ENCODE assay signal across 8 cellular contexts in genomic region chr14:35402323-35403084, GRCh38. TPM values are rescaled to one million over a fixed set of nuclear protein-coding genes. Genes with fewer than 3 reads are reported as not detected.
DNase-seq lines count a peak whose midpoint lies in the region; ATAC-seq and TF ChIP-seq lines count a peak whose summit lies in the region.

No MANE protein-coding gene starts in this region.

- dilution Hi-C loops in IMR-90 (cut with HindIII; ENCODE audit: low sequenced_read_pairs, unreplicated experiment), result no loop called here

- ATAC-seq in IMR-90 (ENCODE audit: low read depth), result no peak
- ATAC-seq in GM21515 (IDR thresholded peaks at IDR 0.05; ENCODE audit: unreplicated experiment), result no peak
- no peak for ATAC-seq in GM18868 (IDR thresholded peaks at IDR 0.05; ENCODE audit: unreplicated experiment)

- peaks cover 33% of the 10 kb centered on the region for H4K20me1 ChIP-seq in IMR-90 (ENCODE audit: insufficient read depth, low read length)

- H3K36me3 ChIP-seq in IMR-90 (ENCODE audit: control insufficient read depth, insufficient read depth, low read length), result peaks cover 27% of the 10 kb centered on the region
- peaks cover 25% of the 10 kb centered on the region for H3K36me3 ChIP-seq in iPS-15b (ENCODE audit: control insufficient read depth, insufficient read depth, low read length)

- H4K5ac ChIP-seq in IMR-90 (ENCODE audit: low read depth, low read length), result peak overlapping the region; percentile 73; the same call in 1 of the 2 replicates

- no peak for TF ChIP-seq RAD21 in IMR-90 (IDR thresholded peaks at IDR 0.05; ENCODE audit: low read length)

- H2BK15ac ChIP-seq in IMR-90 (ENCODE audit: low read depth, low read length), result peak overlapping the region; percentile 90; the same call in 2 of the 3 replicates

- peak overlapping the region; percentile 89; the same call in 1 of the 2 replicates for H4K91ac ChIP-seq in IMR-90 (ENCODE audit: insufficient read depth, low read depth, low read length)

- peak overlapping the region; percentile 75 for H2AK9ac ChIP-seq in IMR-90 (replicated peaks; ENCODE audit: low read depth, low read length, poor library complexity)

- peak overlapping the region; percentile 98 for H3K4ac ChIP-seq in IMR-90 (ENCODE audit: low read depth, low read length)

- H3K56ac ChIP-seq in IMR-90 (ENCODE audit: extremely low read depth, insufficient read depth, low read length), result peak overlapping the region; percentile 34

- H4K8ac ChIP-seq in IMR-90 (ENCODE audit: low read depth in 2 of 2, low read length in 2 of 2), result peak overlapping the region; percentile 74 to 83; a peak in 3 of 4 replicates

- H3K18ac ChIP-seq in IMR-90 (ENCODE audit: low read depth, low read length), result peak overlapping the region; percentile 55

- CTCF ChIA-PET in IMR-90 (lab: Yijun Ruan, JAX), result interaction anchor here (0.6 to 1.8 kb wide), 2 partner anchors 90 to 187 kb away, joined by 3 to 5 read pairs; no protein-coding TSS in a partner anchor

- WGBS in IMR-90 (ENCODE audit: extremely low coverage in 2 of 2, insufficient read length in 1 of 2), 2 experiments, result 22% methylated on average over 5 of the region's 13 CpGs; no CpG with 5 or more reads in 1 of the 2 experiments

- H2BK5ac ChIP-seq in IMR-90 (ENCODE audit: low read depth, low read length, poor library complexity, severe bottlenecking), result peak overlapping the region; percentile 88

- H2AK5ac ChIP-seq in IMR-90 (ENCODE audit: low read depth, low read length), result peak overlapping the region; percentile 97

- POLR2A ChIA-PET in IMR-90 (lab: Charles Lee; ENCODE audit: unreplicated experiment), result interaction anchor here (0.7 to 1.5 kb wide), 2 partner anchors 9 to 176 kb away, joined by 4 to 7 read pairs; no protein-coding TSS in a partner anchor

- H2BK120ac ChIP-seq in IMR-90 (ENCODE audit: low read depth, low read length), result peak overlapping the region; percentile 74

- DNase-seq in IMR-90, result peak; percentile 56
- peak; percentile 50 for DNase-seq in activated naive CD4-positive, alpha-beta T cell treated with Interleukin-2 at 50 U/mL for 16 hours
- peak; percentile 19 for DNase-seq in stimulated activated CD4-positive, alpha-beta T cell treated with anti-CD3 and anti-CD28 coated beads, Interleukin-2, amount 100 ng/mL, for 4 hours (ENCODE audit: low read depth)
- DNase-seq in COLO829 (ENCODE audit: low spot score), result no peak
- DNase-seq in NOMO-1 (lab: John Stamatoyannopoulos, UW; ENCODE audit: unreplicated experiment in 2 of 2), result no peak

- peaks cover 35 to 52% of the 10 kb centered on the region in 2 experiments for H3K79me1 ChIP-seq in IMR-90 (ENCODE audit: low read depth in 1 of 2, low read length in 2 of 2)

- H3K27me3 ChIP-seq in IMR-90 (ENCODE audit: control insufficient read depth, insufficient read depth, low read length) (no peaks in the 10 kb centered on the region), iPS-15b (ENCODE audit: control insufficient read depth, insufficient read depth, low read length) (no peaks in the 10 kb centered on the region)

- no peak for TF ChIP-seq CTCF in IMR-90 (conservative IDR thresholded peaks at IDR 0.05; ENCODE audit: low read depth, low read length)

- H3K9me1 ChIP-seq in IMR-90 (ENCODE audit: insufficient read depth, low read length), result peaks cover 21% of the 10 kb centered on the region

- no peak for TF ChIP-seq POLR2A in IMR-90 (IDR thresholded peaks at IDR 0.05; ENCODE audit: low read depth, low read length)

- H3K9me3 ChIP-seq in IMR-90 (ENCODE audit: control insufficient read depth, insufficient read depth, low read length), result no peaks in the 10 kb centered on the region
- H3K9me3 ChIP-seq in iPS-15b (ENCODE audit: control insufficient read depth, insufficient read depth, low read length), result no peaks in the 10 kb centered on the region

- H3K27ac ChIP-seq in IMR-90 (ENCODE audit: insufficient read depth, low read length), result peak overlapping the region; percentile 94

- H3K4me2 ChIP-seq in IMR-90 (ENCODE audit: low read depth, low read length), result peak overlapping the region; percentile 84

- peak overlapping the region; percentile 54 for H2AFZ ChIP-seq in IMR-90 (replicated peaks; ENCODE audit: low read length, poor library complexity)

- H3K23ac ChIP-seq in IMR-90 (ENCODE audit: low read depth, low read length), result peak overlapping the region; percentile 94

- peak overlapping the region; percentile 98 for H3K14ac ChIP-seq in IMR-90 (replicated peaks; ENCODE audit: low read depth, low read length)

- peak overlapping the region; percentile 89 for H3K9ac ChIP-seq in IMR-90 (ENCODE audit: low read depth, low read length)
- no peak overlapping the region for H3K9ac ChIP-seq in iPS-15b (ENCODE audit: low read depth, low read length)

- H2BK20ac ChIP-seq in IMR-90 (ENCODE audit: low read depth, low read length), result no peak overlapping the region

- intact Hi-C loops in IMR-90 (cut with micrococcal nuclease), result loop anchor here (1.0 to 5.0 kb wide), 3 partner anchors 17 to 95 kb away; no protein-coding TSS in a partner anchor

- H3K4me1 ChIP-seq in IMR-90 (ENCODE audit: control insufficient read depth, insufficient read depth, low read length) (peaks cover 15% of the 10 kb centered on the region), iPS-15b (ENCODE audit: control insufficient read depth, insufficient read depth, low read length) (peaks cover 22% of the 10 kb centered on the region)

- BruUV-seq in IMR-90 (replicated peaks; lab: Mats Ljungman, UMichigan), result TSS peak; percentile 59

- H3K4me3 ChIP-seq in IMR-90 (ENCODE audit: insufficient read depth, low read depth, low read length) (peak overlapping the region; percentile 58), iPS-15b (ENCODE audit: low read depth, low read length) (peak overlapping the region; percentile 63)

- in situ Hi-C loops in IMR-90 (cut with MboI; ENCODE audit: low sequenced_read_pairs), result loop anchor here (10.0 to 25.0 kb wide), 2 partner anchors 108 to 740 kb away; partner anchors contain the start of gene PSMA6

TF ChIP-seq in IMR-90, 13 proteins besides CTCF, POLR2A, EP300 and RAD21:
- 0 out of 2 replicates have a peak, but pooled peaks have one; percentile 10 for TF ChIP-seq CHD1 (IDR thresholded peaks at IDR 0.05; ENCODE audit: low read depth, low read length)
- TF ChIP-seq NFE2L2 (IDR thresholded peaks at IDR 0.05; ENCODE audit: low read depth, low read length), result no peak
- no peak for TF ChIP-seq SMC3 (IDR thresholded peaks at IDR 0.05; ENCODE audit: low read depth, low read length)
- TF ChIP-seq, protein P1, sequence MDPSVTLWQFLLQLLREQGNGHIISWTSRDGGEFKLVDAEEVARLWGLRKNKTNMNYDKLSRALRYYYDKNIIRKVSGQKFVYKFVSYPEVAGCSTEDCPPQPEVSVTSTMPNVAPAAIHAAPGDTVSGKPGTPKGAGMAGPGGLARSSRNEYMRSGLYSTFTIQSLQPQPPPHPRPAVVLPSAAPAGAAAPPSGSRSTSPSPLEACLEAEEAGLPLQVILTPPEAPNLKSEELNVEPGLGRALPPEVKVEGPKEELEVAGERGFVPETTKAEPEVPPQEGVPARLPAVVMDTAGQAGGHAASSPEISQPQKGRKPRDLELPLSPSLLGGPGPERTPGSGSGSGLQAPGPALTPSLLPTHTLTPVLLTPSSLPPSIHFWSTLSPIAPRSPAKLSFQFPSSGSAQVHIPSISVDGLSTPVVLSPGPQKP (IDR thresholded peaks at IDR 0.05; ENCODE audit: borderline replicate concordance, low read depth, low read length), result no peak

RNA-seq across cellular contexts. Expression of gene NFKBIA, which starts 2.0 kb away (rescaled TPM):
- 97.1 and 102 TPM in 2 replicates for total RNA-seq in IMR-90 (2012; rRNA removed)
- 71.1 and 76.5 TPM in 2 replicates for polyA plus RNA-seq in IMR-90 (2012; rRNA removed)
- 88.2 and 125 TPM in 2 replicates for polyA plus RNA-seq in IMR-90 (2012; cell fraction: cytosol; rRNA removed)
- polyA plus RNA-seq in IMR-90 (2012; cell fraction: nucleus; rRNA removed; ENCODE audit: low replicate concordance), result 272 and 345 TPM in 2 replicates

Comparison
In these comparisons a context has a peak if more than half of its experiments do, and no peak if none do; other contexts are left out.
1. DNase-seq: peak in IMR-90 (single experiment), activated naive CD4-positive, alpha-beta T cell treated with Interleukin-2 at 50 U/mL for 16 hours (single experiment) and stimulated activated CD4-positive, alpha-beta T cell treated with anti-CD3 and anti-CD28 coated beads, Interleukin-2, amount 100 ng/mL, for 4 hours (single experiment); none in COLO829 (single experiment) and NOMO-1 (0 of 2).